In genomic region chr11:92820860-92821259, GRCh38 we compare ENCODE assay signal across 20 cellular contexts.
"Had no signal": no experiment of that assay in that cellular context is flagged by ENCODE, and none has a peak within 500 bp of the region (broad histone marks: within the 10 kb centered on the region; RNA-seq: fewer than 3 reads in every experiment).

No MANE protein-coding gene starts in this region.

- H3K27me3 ChIP-seq: Peyer's patch, SJCRH30 had no signal

- H3K9ac ChIP-seq: KMS-11 had no signal

- DNase-seq: Kasumi-1, MM.1S, NCI-H1092 treated with DMSO at 0.1 percent for 48 hours, NCI-H1436, NCI-H187, NCI-H2029 treated with DMSO at 0.1 percent for 48 hours, NCI-H2171 treated with DMSO at 0.1 percent for 48 hours, NCI-H345, NCI-H446 treated with DMSO at 0.1 percent for 48 hours, NCI-H510A treated with DMSO at 0.1 percent for 48 hours, NCI-H526, OCI-M1, PC-9, Peyer's patch, SHP77 treated with DMSO at 0.1 percent for 48 hours had no signal

- H2AFZ ChIP-seq: PC-9 had no signal

- H3K27me3 Mint-ChIP-seq: IgD-negative memory B cell had no signal

- H3K4me3 ChIP-seq: K562, PC-9, Peyer's patch, SJCRH30 had no signal

- H3K36me3 ChIP-seq: Peyer's patch, SJCRH30 had no signal

- H3K9me3 ChIP-seq: Peyer's patch, SJCRH30 had no signal

- H3K27ac ChIP-seq: HL-60, KMS-11, PC-9, Peyer's patch, SJCRH30 had no signal

- H3K4me1 ChIP-seq: Peyer's patch, SJCRH30 had no signal

- H3K36me3 Mint-ChIP-seq: IgD-negative memory B cell had no signal

- H3K4me3 Mint-ChIP-seq: IgD-negative memory B cell had no signal

- H3K4me1 Mint-ChIP-seq: IgD-negative memory B cell had no signal

- H3K4me2 ChIP-seq: KMS-11, PC-9 had no signal
